ENCODE assay signal across 8 cellular contexts in the genomic region with DNA sequence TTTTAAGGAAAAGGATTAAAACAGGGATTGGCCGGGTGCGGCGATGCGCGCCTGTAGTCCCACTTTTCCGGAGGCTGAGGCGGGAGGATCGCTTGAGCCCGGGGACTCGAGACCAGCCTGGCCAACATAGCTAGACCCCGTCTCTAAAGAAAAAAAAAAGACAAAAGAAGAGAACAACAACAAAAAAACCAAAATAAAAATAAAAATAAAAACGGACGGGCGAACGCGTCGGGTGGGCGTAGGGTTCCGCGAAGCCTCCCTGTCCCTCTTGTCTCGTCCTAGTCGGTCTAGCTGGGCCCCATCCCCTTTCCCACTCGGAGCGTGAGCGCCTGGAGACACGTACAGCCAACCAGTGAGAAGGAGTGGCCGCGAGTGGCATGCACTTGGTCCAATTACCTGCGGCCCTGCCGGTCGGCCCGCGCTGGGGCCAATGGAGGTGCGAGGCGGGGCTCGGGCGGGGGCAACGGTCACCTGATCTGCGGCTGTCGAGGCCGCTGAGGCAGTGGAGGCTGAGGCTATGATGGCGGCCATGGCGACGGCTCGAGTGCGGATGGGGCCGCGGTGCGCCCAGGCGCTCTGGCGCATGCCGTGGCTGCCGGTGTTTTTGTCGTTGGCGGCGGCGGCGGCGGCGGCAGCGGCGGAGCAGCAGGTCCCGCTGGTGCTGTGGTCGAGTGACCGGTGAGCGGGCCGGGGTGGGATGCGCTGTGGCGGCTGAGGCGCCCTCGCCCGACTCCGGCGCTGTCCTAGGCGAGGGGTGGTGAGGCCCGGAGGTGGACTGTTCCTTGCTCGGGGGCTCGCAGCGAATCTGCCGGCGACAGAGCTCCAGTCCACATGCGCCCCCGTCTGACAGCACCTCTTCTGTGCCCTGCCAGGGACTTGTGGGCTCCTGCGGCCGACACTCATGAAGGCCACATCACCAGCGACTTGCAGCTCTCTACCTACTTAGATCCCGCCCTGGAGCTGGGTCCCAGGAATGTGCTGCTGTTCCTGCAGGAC. TPM values are rescaled to one million over a fixed set of nuclear protein-coding genes. Genes with fewer than 3 reads are reported as not detected.
DNase-seq lines count a peak whose midpoint lies in the region; TF ChIP-seq lines count a peak whose summit lies in the region.

A gene with protein sequence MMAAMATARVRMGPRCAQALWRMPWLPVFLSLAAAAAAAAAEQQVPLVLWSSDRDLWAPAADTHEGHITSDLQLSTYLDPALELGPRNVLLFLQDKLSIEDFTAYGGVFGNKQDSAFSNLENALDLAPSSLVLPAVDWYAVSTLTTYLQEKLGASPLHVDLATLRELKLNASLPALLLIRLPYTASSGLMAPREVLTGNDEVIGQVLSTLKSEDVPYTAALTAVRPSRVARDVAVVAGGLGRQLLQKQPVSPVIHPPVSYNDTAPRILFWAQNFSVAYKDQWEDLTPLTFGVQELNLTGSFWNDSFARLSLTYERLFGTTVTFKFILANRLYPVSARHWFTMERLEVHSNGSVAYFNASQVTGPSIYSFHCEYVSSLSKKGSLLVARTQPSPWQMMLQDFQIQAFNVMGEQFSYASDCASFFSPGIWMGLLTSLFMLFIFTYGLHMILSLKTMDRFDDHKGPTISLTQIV (plus strand): TSS at position 502 of the 996 bp plus-strand sequence. CDS start 16 bp downstream, at position 518.

- no peaks in the 10 kb centered on the region for H3K27me3 ChIP-seq in stomach smooth muscle (ENCODE audit: control insufficient read depth in 1 of 2, insufficient read depth in 2 of 2, low read length in 2 of 2)

- peaks cover 7% of the 10 kb centered on the region for H3K4me1 ChIP-seq in stomach smooth muscle (ENCODE audit: control insufficient read depth, insufficient read depth, low read length)

- no peaks in the 10 kb centered on the region for H3K9me3 Mint-ChIP-seq in neural crest cell

- no peak within 1 kb of the TSS for H3K27ac Mint-ChIP-seq in neural crest cell (ENCODE audit: unreplicated experiment)

- peaks cover 28% of the 10 kb centered on the region for H3K4me1 Mint-ChIP-seq in neural crest cell

- no peaks in the 10 kb centered on the region for H3K9me3 ChIP-seq in stomach smooth muscle (ENCODE audit: control insufficient read depth in 2 of 2, low read length in 2 of 2)

- H3K4me3 ChIP-seq in fibroblast of villous mesenchyme (ENCODE audit: low read depth, low read length), result peak within 1 kb of the TSS; percentile 73
- H3K4me3 ChIP-seq in stomach smooth muscle (ENCODE audit: low read length in 2 of 2), result peak within 1 kb of the TSS; percentile 71 to 76

- H3K9ac ChIP-seq in stomach smooth muscle (ENCODE audit: low read length in 2 of 2), result peak within 1 kb of the TSS; percentile 55 to 69

- no peak for TF ChIP-seq CTCF in fibroblast of villous mesenchyme (IDR thresholded peaks at IDR 0.05; ENCODE audit: insufficient read depth, low read depth, low read length)
- no peak for TF ChIP-seq CTCF in neural crest cell (conservative IDR thresholded peaks at IDR 0.05)

- peak within 1 kb of the TSS; percentile 85 for H3K4me3 Mint-ChIP-seq in neural crest cell

- H3K27ac ChIP-seq in stomach smooth muscle (ENCODE audit: low read length), result peak within 1 kb of the TSS; percentile 41

- peaks cover 0 to 4% of the 10 kb centered on the region in 2 donors for H3K36me3 ChIP-seq in stomach smooth muscle (ENCODE audit: control insufficient read depth in 2 of 2, insufficient read depth in 2 of 2, low read length in 2 of 2)

- H3K36me3 Mint-ChIP-seq in neural crest cell (ENCODE audit: low read depth), result peaks cover 14% of the 10 kb centered on the region

- DNase-seq in ELF-1 (ENCODE audit: low read depth, low spot score), result peak; percentile 97
- peak; percentile 89 for DNase-seq in H4 (ENCODE audit: low spot score)
- DNase-seq in LoVo (ENCODE audit: low spot score), result peak; percentile 87
- peak; percentile 60 for DNase-seq in SHP77 treated with DMSO at 0.1 percent for 48 hours (lab: John Stamatoyannopoulos, UW)
- peak; percentile 84 for DNase-seq in activated gamma-delta T cell (lab: John Stamatoyannopoulos, UW)
- peak; percentile 94 for DNase-seq in fibroblast of villous mesenchyme (ENCODE audit: low read depth)
- DNase-seq in neural crest cell (ENCODE audit: low read depth, low spot score), result peak; percentile 71

- H3K27me3 Mint-ChIP-seq in neural crest cell (ENCODE audit: low read depth), result no peaks in the 10 kb centered on the region

RNA-seq across cellular contexts. Expression of the gene that starts here (rescaled TPM):
- total RNA-seq in H4 (2014; rRNA removed; shearing (Covaris generic)), result 60.2 and 69.2 TPM in 2 replicates
- total RNA-seq in fibroblast of villous mesenchyme, result 72.5 and 91.8 TPM in 2 replicates
- total RNA-seq in neural crest cell, result 78.2 and 79.8 TPM in 2 replicates

Comparison
In these comparisons a context has a peak if more than half of its experiments do, and no peak if none do; other contexts are left out.
1. Peak in every context shown above with its lines: DNase-seq, H3K4me3 ChIP-seq and H3K27ac ChIP-seq.